24 cellular contexts compared by ENCODE assay signal in the genomic region with DNA sequence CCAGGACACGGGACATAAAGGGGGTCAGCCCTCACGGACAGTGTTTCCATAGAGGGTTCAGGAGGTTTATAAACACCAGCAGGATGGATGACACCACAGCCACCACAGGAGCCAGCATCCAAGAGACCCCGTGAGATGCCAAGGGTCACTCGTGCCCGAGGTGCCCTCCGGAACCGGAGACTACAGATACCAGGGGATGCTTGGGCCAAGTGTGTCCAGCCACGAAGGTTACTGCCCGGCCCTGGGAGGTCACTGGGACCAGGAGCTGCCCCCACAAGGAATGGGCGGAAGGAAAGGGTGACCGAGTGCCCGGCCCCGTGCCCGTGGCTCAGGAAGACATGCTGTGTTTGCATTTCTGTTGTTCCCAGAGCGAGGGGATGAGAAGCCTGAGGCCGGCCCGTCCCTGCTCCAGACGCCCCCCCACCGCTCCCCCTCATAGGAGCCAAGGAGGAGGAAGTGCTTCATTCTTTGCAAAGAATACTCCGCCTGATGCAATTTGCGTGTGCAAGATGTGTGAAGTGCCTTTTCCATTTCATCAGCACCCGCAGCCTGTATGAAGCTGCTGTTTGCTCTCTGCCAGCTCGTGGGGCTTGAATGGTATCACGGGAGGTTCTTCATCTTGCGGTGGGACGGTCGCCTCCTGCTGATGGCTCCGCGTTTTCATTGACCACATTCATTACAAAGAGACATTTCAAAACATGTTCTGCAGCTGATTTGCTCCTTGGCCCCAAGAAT.
DNase-seq lines count a peak whose midpoint lies in the region; ATAC-seq, FAIRE-seq and TF ChIP-seq lines count a peak whose summit lies in the region.
"Had no signal": no experiment of that assay in that cellular context is flagged by ENCODE, and none has a peak within 500 bp of the region (broad histone marks: within the 10 kb centered on the region; RNA-seq: fewer than 3 reads in every experiment).

No MANE protein-coding gene starts in this region.

- no peak overlapping the region for H3K4me3 Mint-ChIP-seq in activated naive CD8-positive, alpha-beta T cell treated with anti-CD3 and anti-CD28 coated beads, Interleukin-2, amount 10 ng/mL, durations not matched to agents 7 days and 5 days
- H3K4me3 Mint-ChIP-seq in immature natural killer cell, result no peak overlapping the region
- H3K4me3 Mint-ChIP-seq: activated CD4-positive, alpha-beta memory T cell treated with anti-CD3 and anti-CD28 coated beads, Interleukin-2, amount 10 ng/mL, durations not matched to agents 7 days and 5 days; activated T-helper 1 cell treated with anti-CD3 and anti-CD28 coated beads, Interleukin-12 subunit alpha, Interleukin-12 subunit beta, Interleukin-2, Interleukin-4 antibody, amounts not matched to agents 30 ng/mL and 10 ng/mL and 1 ng/mL, durations not matched to agents 14 hours and 24 hours and 36 hours; nephron had no signal

- no peak for ATAC-seq in activated naive CD8-positive, alpha-beta T cell treated with anti-CD3 and anti-CD28 coated beads, Interleukin-2, amount 10 ng/mL, durations not matched to agents 7 days and 5 days (ENCODE audit: low read depth)
- ATAC-seq in lower lobe of right lung (no peak), GM18858 (IDR thresholded peaks at IDR 0.05; ENCODE audit: unreplicated experiment) (no peak)
- ATAC-seq: gastroesophageal sphincter, HCT116, sciatic nerve had no signal

- peak; percentile 28 for FAIRE-seq in HTR-8/SVneo (lab: Jason Lieb, UNC)
- FAIRE-seq: astrocyte, G401.6, GM12892, RCC 7860 had no signal

- H3K9me3 Mint-ChIP-seq in activated naive CD8-positive, alpha-beta T cell treated with anti-CD3 and anti-CD28 coated beads, Interleukin-2, amount 10 ng/mL, durations not matched to agents 7 days and 5 days, result no peaks in the 10 kb centered on the region
- H3K9me3 Mint-ChIP-seq in immature natural killer cell, result no peaks in the 10 kb centered on the region
- H3K9me3 Mint-ChIP-seq: activated CD4-positive, alpha-beta memory T cell treated with anti-CD3 and anti-CD28 coated beads, Interleukin-2, amount 10 ng/mL, durations not matched to agents 7 days and 5 days; activated T-helper 1 cell treated with anti-CD3 and anti-CD28 coated beads, Interleukin-12 subunit alpha, Interleukin-12 subunit beta, Interleukin-2, Interleukin-4 antibody, amounts not matched to agents 30 ng/mL and 10 ng/mL and 1 ng/mL, durations not matched to agents 14 hours and 24 hours and 36 hours; nephron had no signal

- no peak overlapping the region for H3K9ac ChIP-seq in BLaER1

- H3K9me3 ChIP-seq in BLaER1 (no peaks in the 10 kb centered on the region), lower lobe of right lung (no peaks in the 10 kb centered on the region)
- H3K9me3 ChIP-seq: gastroesophageal sphincter, MG63, suprapubic skin had no signal

- H3K4me1 ChIP-seq in BLaER1 (peaks cover 98% of the 10 kb centered on the region), lower lobe of right lung (no peaks in the 10 kb centered on the region)
- H3K4me1 ChIP-seq: gastroesophageal sphincter, suprapubic skin had no signal

- H3K36me3 Mint-ChIP-seq in activated naive CD8-positive, alpha-beta T cell treated with anti-CD3 and anti-CD28 coated beads, Interleukin-2, amount 10 ng/mL, durations not matched to agents 7 days and 5 days, result peaks cover 2% of the 10 kb centered on the region
- H3K36me3 Mint-ChIP-seq in immature natural killer cell, result peaks cover 0 to 12% (median 3%) of the 10 kb centered on the region in 3 donors

- H3K4me2 ChIP-seq in BLaER1, result peak overlapping the region; percentile 91

- H3K4me1 Mint-ChIP-seq in activated naive CD8-positive, alpha-beta T cell treated with anti-CD3 and anti-CD28 coated beads, Interleukin-2, amount 10 ng/mL, durations not matched to agents 7 days and 5 days, result no peaks in the 10 kb centered on the region
- H3K4me1 Mint-ChIP-seq in immature natural killer cell, result peaks cover 2 to 7% of the 10 kb centered on the region in 2 donors
- H3K4me1 Mint-ChIP-seq: activated CD4-positive, alpha-beta memory T cell treated with anti-CD3 and anti-CD28 coated beads, Interleukin-2, amount 10 ng/mL, durations not matched to agents 7 days and 5 days had no signal

- no peak overlapping the region for H3K4me3 ChIP-seq in BLaER1
- no peak overlapping the region for H3K4me3 ChIP-seq in lower lobe of right lung
- H3K4me3 ChIP-seq: gastroesophageal sphincter, MG63, suprapubic skin had no signal

- no peaks in the 10 kb centered on the region for H3K27me3 ChIP-seq in BLaER1
- H3K27me3 ChIP-seq in lower lobe of right lung (ENCODE audit: low read depth), result no peaks in the 10 kb centered on the region
- H3K27me3 ChIP-seq: gastroesophageal sphincter, MG63, suprapubic skin had no signal

- POLR2A ChIA-PET in activated naive CD8-positive, alpha-beta T cell treated with anti-CD3 and anti-CD28 coated beads, Interleukin-2, amount 10 ng/mL, durations not matched to agents 7 days and 5 days (lab: Charles Lee), result no interaction called here

- H3K36me3 ChIP-seq in BLaER1 (peaks cover 44% of the 10 kb centered on the region), lower lobe of right lung (no peaks in the 10 kb centered on the region)
- H3K36me3 ChIP-seq: MG63 had no signal

- peaks cover 100% of the 10 kb centered on the region for H4K20me1 ChIP-seq in BLaER1

- intact Hi-C loops in lower lobe of right lung (cut with DNase I), result no loop called here

- H3K27ac ChIP-seq in BLaER1, result no peak overlapping the region
- H3K27ac ChIP-seq in lower lobe of right lung, result no peak overlapping the region
- H3K27ac ChIP-seq: gastroesophageal sphincter, suprapubic skin had no signal

- TF ChIP-seq CTCF in lower lobe of right lung (IDR thresholded peaks at IDR 0.05), result no peak
- TF ChIP-seq CTCF in GM10266 (IDR thresholded peaks at IDR 0.05; ENCODE audit: control insufficient read depth, insufficient read depth, low read depth, missing control alignments), result no peak

- no peak for DNase-seq in HTR-8/SVneo (ENCODE audit: insufficient read length, low spot score)
- peak; percentile 10 for DNase-seq in activated naive CD8-positive, alpha-beta T cell treated with anti-CD3 and anti-CD28 coated beads, Interleukin-2, amount 10 ng/mL, durations not matched to agents 7 days and 5 days
- peak; percentile 38 for DNase-seq in lower lobe of right lung
- DNase-seq in GM10266 (ENCODE audit: extremely low spot score), result no peak
- no peak for DNase-seq in CD1c-positive myeloid dendritic cell (ENCODE audit: extremely low spot score)
- DNase-seq in immature natural killer cell, result no peak
- DNase-seq: activated CD4-positive, alpha-beta memory T cell treated with anti-CD3 and anti-CD28 coated beads, Interleukin-2, amount 10 ng/mL, durations not matched to agents 7 days and 5 days; cortex of kidney; erythroblast; MG63; NCI-H2107; NCI-H774 had no signal

- H3K27ac Mint-ChIP-seq in activated naive CD8-positive, alpha-beta T cell treated with anti-CD3 and anti-CD28 coated beads, Interleukin-2, amount 10 ng/mL, durations not matched to agents 7 days and 5 days, result no peak overlapping the region
- no peak overlapping the region for H3K27ac Mint-ChIP-seq in immature natural killer cell
- H3K27ac Mint-ChIP-seq: activated CD4-positive, alpha-beta memory T cell treated with anti-CD3 and anti-CD28 coated beads, Interleukin-2, amount 10 ng/mL, durations not matched to agents 7 days and 5 days; activated T-helper 1 cell treated with anti-CD3 and anti-CD28 coated beads, Interleukin-12 subunit alpha, Interleukin-12 subunit beta, Interleukin-2, Interleukin-4 antibody, amounts not matched to agents 30 ng/mL and 10 ng/mL and 1 ng/mL, durations not matched to agents 14 hours and 24 hours and 36 hours; nephron had no signal

- no peaks in the 10 kb centered on the region for H3K27me3 Mint-ChIP-seq in activated naive CD8-positive, alpha-beta T cell treated with anti-CD3 and anti-CD28 coated beads, Interleukin-2, amount 10 ng/mL, durations not matched to agents 7 days and 5 days
- H3K27me3 Mint-ChIP-seq in immature natural killer cell (ENCODE audit: low read depth in 3 of 3), result no peaks in the 10 kb centered on the region
- H3K27me3 Mint-ChIP-seq: activated CD4-positive, alpha-beta memory T cell treated with anti-CD3 and anti-CD28 coated beads, Interleukin-2, amount 10 ng/mL, durations not matched to agents 7 days and 5 days had no signal

Comparison
In these comparisons a context has a peak if more than half of its experiments do, and no peak if none do; other contexts are left out.
1. DNase-seq: peak in activated naive CD8-positive, alpha-beta T cell treated with anti-CD3 and anti-CD28 coated beads, Interleukin-2, amount 10 ng/mL, durations not matched to agents 7 days and 5 days (single experiment) and lower lobe of right lung (single experiment); none in HTR-8/SVneo (single experiment), GM10266 (single experiment), CD1c-positive myeloid dendritic cell (single experiment) and immature natural killer cell (0 of 3).